Comparison of ENCODE assay signal across 1 cellular context in the genomic region with DNA sequence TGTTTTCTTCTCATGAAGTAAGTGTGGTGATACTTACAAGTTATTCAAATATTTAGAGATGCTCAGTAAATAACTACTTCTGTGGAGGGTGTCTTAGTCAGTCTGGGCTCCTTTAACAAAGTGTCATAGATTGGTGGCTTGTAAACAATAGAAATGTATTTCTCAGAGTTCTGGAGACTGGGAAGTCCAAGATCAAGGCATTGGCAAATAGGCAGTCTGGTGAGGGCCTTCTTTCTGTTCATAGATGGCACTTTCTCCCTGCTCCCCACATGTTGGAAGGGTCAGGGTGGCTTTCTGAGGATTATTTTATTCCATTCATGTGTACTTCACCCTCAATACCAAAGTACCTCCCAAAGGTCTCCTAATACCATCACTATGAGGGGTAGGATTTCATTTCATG.
TF ChIP-seq lines count a peak whose summit lies in the region.

No MANE protein-coding gene starts in this region.

TF ChIP-seq in GM12878, 131 proteins besides CTCF, POLR2A, EP300 and RAD21:
- no peak for TF ChIP-seq MYC (IDR thresholded peaks at IDR 0.05; ENCODE audit: insufficient read depth, insufficient read length, insufficient replicate concordance, low read length, severe bottlenecking)
- no peak for TF ChIP-seq ZNF274 (IDR thresholded peaks at IDR 0.05; ENCODE audit: insufficient read depth, insufficient read length)
- TF ChIP-seq ATF2 (IDR thresholded peaks at IDR 0.05; ENCODE audit: low read length): no peak
- no peak for TF ChIP-seq RCOR1 (conservative IDR thresholded peaks at IDR 0.05; ENCODE audit: low read depth, low read length)
- TF ChIP-seq BACH1 (IDR thresholded peaks at IDR 0.05; ENCODE audit: borderline replicate concordance): no peak
- TF ChIP-seq, protein P1, sequence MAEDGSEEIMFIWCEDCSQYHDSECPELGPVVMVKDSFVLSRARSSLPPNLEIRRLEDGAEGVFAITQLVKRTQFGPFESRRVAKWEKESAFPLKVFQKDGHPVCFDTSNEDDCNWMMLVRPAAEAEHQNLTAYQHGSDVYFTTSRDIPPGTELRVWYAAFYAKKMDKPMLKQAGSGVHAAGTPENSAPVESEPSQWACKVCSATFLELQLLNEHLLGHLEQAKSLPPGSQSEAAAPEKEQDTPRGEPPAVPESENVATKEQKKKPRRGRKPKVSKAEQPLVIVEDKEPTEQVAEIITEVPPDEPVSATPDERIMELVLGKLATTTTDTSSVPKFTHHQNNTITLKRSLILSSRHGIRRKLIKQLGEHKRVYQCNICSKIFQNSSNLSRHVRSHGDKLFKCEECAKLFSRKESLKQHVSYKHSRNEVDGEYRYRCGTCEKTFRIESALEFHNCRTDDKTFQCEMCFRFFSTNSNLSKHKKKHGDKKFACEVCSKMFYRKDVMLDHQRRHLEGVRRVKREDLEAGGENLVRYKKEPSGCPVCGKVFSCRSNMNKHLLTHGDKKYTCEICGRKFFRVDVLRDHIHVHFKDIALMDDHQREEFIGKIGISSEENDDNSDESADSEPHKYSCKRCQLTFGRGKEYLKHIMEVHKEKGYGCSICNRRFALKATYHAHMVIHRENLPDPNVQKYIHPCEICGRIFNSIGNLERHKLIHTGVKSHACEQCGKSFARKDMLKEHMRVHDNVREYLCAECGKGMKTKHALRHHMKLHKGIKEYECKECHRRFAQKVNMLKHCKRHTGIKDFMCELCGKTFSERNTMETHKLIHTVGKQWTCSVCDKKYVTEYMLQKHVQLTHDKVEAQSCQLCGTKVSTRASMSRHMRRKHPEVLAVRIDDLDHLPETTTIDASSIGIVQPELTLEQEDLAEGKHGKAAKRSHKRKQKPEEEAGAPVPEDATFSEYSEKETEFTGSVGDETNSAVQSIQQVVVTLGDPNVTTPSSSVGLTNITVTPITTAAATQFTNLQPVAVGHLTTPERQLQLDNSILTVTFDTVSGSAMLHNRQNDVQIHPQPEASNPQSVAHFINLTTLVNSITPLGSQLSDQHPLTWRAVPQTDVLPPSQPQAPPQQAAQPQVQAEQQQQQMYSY (CRISPR knock-in tag; IDR thresholded peaks at IDR 0.05): no peak
- TF ChIP-seq, protein P2, sequence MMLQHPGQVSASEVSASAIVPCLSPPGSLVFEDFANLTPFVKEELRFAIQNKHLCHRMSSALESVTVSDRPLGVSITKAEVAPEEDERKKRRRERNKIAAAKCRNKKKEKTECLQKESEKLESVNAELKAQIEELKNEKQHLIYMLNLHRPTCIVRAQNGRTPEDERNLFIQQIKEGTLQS (IDR thresholded peaks at IDR 0.05; ENCODE audit: borderline replicate concordance, extremely low read depth, low read depth, low read length): no peak
- TF ChIP-seq NBN (IDR thresholded peaks at IDR 0.05): no peak
- TF ChIP-seq ZNF687 (IDR thresholded peaks at IDR 0.05): no peak
- TF ChIP-seq SMC3 (IDR thresholded peaks at IDR 0.05; ENCODE audit: borderline replicate concordance, low read length): no peak
- no peak for TF ChIP-seq CUX1 (IDR thresholded peaks at IDR 0.05; ENCODE audit: insufficient replicate concordance, low read depth, low read length)
- TF ChIP-seq BRCA1 (IDR thresholded peaks at IDR 0.05; ENCODE audit: low read depth, low read length): no peak
- no peak for TF ChIP-seq BHLHE40 (IDR thresholded peaks at IDR 0.05; ENCODE audit: borderline replicate concordance in 1 of 2, low read depth in 2 of 2, low read length in 1 of 2)
- no peak for TF ChIP-seq ESRRA (IDR thresholded peaks at IDR 0.05; ENCODE audit: low read length)
- TF ChIP-seq SREBF2 (IDR thresholded peaks at IDR 0.05; ENCODE audit: low read length): no peak
- TF ChIP-seq SMAD5 (IDR thresholded peaks at IDR 0.05; ENCODE audit: low read depth): no peak
- TF ChIP-seq ZNF384 (IDR thresholded peaks at IDR 0.05; ENCODE audit: borderline replicate concordance, low read depth, low read length): no peak
- no peak for TF ChIP-seq NFYA (IDR thresholded peaks at IDR 0.05; ENCODE audit: borderline replicate concordance, low read depth, low read length)
- no peak for TF ChIP-seq HDGF (IDR thresholded peaks at IDR 0.05)
TF ChIP-seq in GM12878: peak in this region for 0.
